Comparison of ENCODE assay signal across 12 cellular contexts in genomic region chr14:29637406-29637805, GRCh38.
DNase-seq lines count a peak whose midpoint lies in the region; FAIRE-seq and TF ChIP-seq lines count a peak whose summit lies in the region.
"Had no signal": no experiment of that assay in that cellular context is flagged by ENCODE, and none has a peak within 500 bp of the region (broad histone marks: within the 10 kb centered on the region; RNA-seq: fewer than 3 reads in every experiment).

No MANE protein-coding gene starts in this region.

- H3K27me3 ChIP-seq in bronchial epithelial cell (ENCODE audit: control insufficient read depth, insufficient read depth, low read length) = no peaks in the 10 kb centered on the region
- H3K27me3 ChIP-seq: BLaER1 treated with 17β-estradiol and CSF1 and Interleukin-3, amounts not matched to agents 10 nM and 100 nM; uterus had no signal

- DNase-seq in AG08395 (ENCODE audit: low spot score) = peak; percentile 63
- DNase-seq in NCI-H1694 treated with DMSO at 0.1 percent for 48 hours (lab: John Stamatoyannopoulos, UW) = peak; percentile 88
- DNase-seq in bronchial epithelial cell (ENCODE audit: low read depth) = peak; percentile 11
- peak; percentile 19 for DNase-seq in left kidney (ENCODE audit: low read depth, low spot score)
- no peak for DNase-seq in T1000 (lab: John Stamatoyannopoulos, UW)
- DNase-seq in HEK293T (ENCODE audit: extremely low spot score) = no peak
- no peak for DNase-seq in SW 1271 (lab: John Stamatoyannopoulos, UW)
- DNase-seq in activated CD4-positive, alpha-beta T cell treated with anti-CD3 and anti-CD28 coated beads for 48 hours = no peak
- DNase-seq: cortex of kidney, psoas muscle, uterus had no signal

- CTCF ChIA-PET in HEK293T (lab: Yijun Ruan, JAX) = no interaction called here

- POLR2A ChIA-PET in HEK293T (lab: Yijun Ruan, JAX) = no interaction called here

- TF ChIP-seq CTCF in bronchial epithelial cell (IDR thresholded peaks at IDR 0.05; ENCODE audit: insufficient read depth, low read length, severe bottlenecking) = no peak

- no peak for FAIRE-seq in bronchial epithelial cell (lab: Jason Lieb, UNC)

- H3K4me3 ChIP-seq in bronchial epithelial cell (ENCODE audit: low read depth, low read length) = no peak overlapping the region
- H3K4me3 ChIP-seq: BLaER1 treated with 17β-estradiol and CSF1 and Interleukin-3, amounts not matched to agents 10 nM and 100 nM; psoas muscle; uterus had no signal

- no peaks in the 10 kb centered on the region for H3K36me3 ChIP-seq in bronchial epithelial cell (ENCODE audit: control insufficient read depth, insufficient read depth, low read length)
- H3K36me3 ChIP-seq: BLaER1 treated with 17β-estradiol and CSF1 and Interleukin-3, amounts not matched to agents 10 nM and 100 nM; uterus had no signal

TF ChIP-seq in HEK293T, 16 proteins besides CTCF, POLR2A, EP300 and RAD21:
- TF ChIP-seq SP1 (IDR thresholded peaks at IDR 0.05) (no peak), LEF1 (IDR thresholded peaks at IDR 0.05; ENCODE audit: borderline replicate concordance) (no peak)

Comparison
In these comparisons a context has a peak if more than half of its experiments do, and no peak if none do; other contexts are left out.
1. DNase-seq: peak in AG08395 (single experiment), NCI-H1694 treated with DMSO at 0.1 percent for 48 hours (single experiment), bronchial epithelial cell (single experiment) and left kidney (single experiment); none in T1000 (single experiment), HEK293T (single experiment), SW 1271 (0 of 2) and activated CD4-positive, alpha-beta T cell treated with anti-CD3 and anti-CD28 coated beads for 48 hours (single experiment).